Comparison of ENCODE assay signal across 25 cellular contexts in genomic region chr15:66767370-66767769, GRCh38.
A peak's percentile ranks its signal among the peaks of the same experiment; 100 is the strongest.
DNase-seq lines count a peak whose midpoint lies in the region; ATAC-seq and TF ChIP-seq lines count a peak whose summit lies in the region.
"Had no signal": no experiment of that assay in that cellular context is flagged by ENCODE, and none has a peak within 500 bp of the region (broad histone marks: within the 10 kb centered on the region; RNA-seq: fewer than 3 reads in every experiment).

No MANE protein-coding gene starts in this region.

- H3K4me1 ChIP-seq in ACC112 (ENCODE audit: control insufficient read depth, insufficient read depth, low read length, unreplicated experiment) (peaks cover 46% of the 10 kb centered on the region), PC-3 (ENCODE audit: insufficient read depth, low read length) (peaks cover 68% of the 10 kb centered on the region), hepatocyte (ENCODE audit: insufficient read depth) (peaks cover 92% of the 10 kb centered on the region), sigmoid colon (peaks cover 0 to 34% (median 32%) of the 10 kb centered on the region in 4 donors), GM23338 (ENCODE audit: insufficient read depth) (peaks cover 28% of the 10 kb centered on the region)

- ATAC-seq in PC-3 = no peak
- no peak for ATAC-seq in GM23338
- ATAC-seq in GM21717 (IDR thresholded peaks at IDR 0.05; ENCODE audit: unreplicated experiment) = no peak

- H3K4me3 ChIP-seq in ACC112 (ENCODE audit: low read depth, low read length) (no peak overlapping the region), PC-3 (ENCODE audit: low read length) (no peak overlapping the region), hepatocyte (no peak overlapping the region), sigmoid colon (no peak overlapping the region), GM23338 (no peak overlapping the region)
- H3K4me3 ChIP-seq: adrenal gland; BLaER1 treated with 17β-estradiol and CSF1 and Interleukin-3, amounts not matched to agents 10 nM and 100 nM; HAP-1; lung; tibial nerve had no signal

- H3K4me2 ChIP-seq in PC-3 (ENCODE audit: low read length) = peak overlapping the region; percentile 23
- no peak overlapping the region for H3K4me2 ChIP-seq in hepatocyte
- H3K4me2 ChIP-seq in GM23338 = no peak overlapping the region

- CTCF ChIA-PET in PC-3 (lab: Charles Lee) = no interaction called here

- H3K27me3 ChIP-seq in ACC112 (ENCODE audit: insufficient read depth, low read length) = no peaks in the 10 kb centered on the region
- H3K27me3 ChIP-seq in PC-3 (ENCODE audit: low read length) = no peaks in the 10 kb centered on the region
- H3K27me3 ChIP-seq in hepatocyte = no peaks in the 10 kb centered on the region
- H3K27me3 ChIP-seq in sigmoid colon = no peaks in the 10 kb centered on the region
- H3K27me3 ChIP-seq in GM23338 (ENCODE audit: insufficient read depth) = no peaks in the 10 kb centered on the region
- H3K27me3 ChIP-seq: adrenal gland, tibial nerve had no signal

- in situ Hi-C loops in KBM-7 (cut with MboI; ENCODE audit: low pct_unique_long_range_greater_than_20kb, low sequenced_read_pairs) = no loop called here

- H2AFZ ChIP-seq in ACC112 (ENCODE audit: low read length, unreplicated experiment) (no peak overlapping the region), PC-3 (ENCODE audit: low read length) (no peak overlapping the region), hepatocyte (no peak overlapping the region), GM23338 (no peak overlapping the region)

- DNase-seq in PC-3 = no peak
- no peak for DNase-seq in hepatocyte (ENCODE audit: low spot score)
- DNase-seq in sigmoid colon = peak; percentile 32
- no peak for DNase-seq in GM23338 (ENCODE audit: low spot score)
- no peak for DNase-seq in NCI-H1092 (lab: John Stamatoyannopoulos, UW)
- DNase-seq in KBM-7 = no peak
- DNase-seq: activated CD4-positive, alpha-beta T cell treated with anti-CD3 and anti-CD28 coated beads, Interleukin-2, amount 10 ng/mL, durations not matched to agents 24 days and 14 days; activated naive CD4-positive, alpha-beta T cell treated with Interleukin-2 at 50 U/mL for 16 hours; activated T-cell treated with anti-CD3 and anti-CD28 coated beads, Interleukin-2, amount 50 U/mL, for 72 hours; adrenal gland; Caco-2; DMS79 treated with DMSO at 0.1 percent for 48 hours; GF-D8; glutamatergic neuron; NCI-H1417; NCI-H82; T-helper 9 cell had no signal

- no peak overlapping the region for H3K27ac Mint-ChIP-seq in GM23338
- H3K27ac Mint-ChIP-seq: activated CD4-positive, alpha-beta T cell treated with anti-CD3 and anti-CD28 coated beads, Interleukin-2, amount 10 ng/mL, durations not matched to agents 24 days and 14 days; activated T-cell treated with anti-CD3 and anti-CD28 coated beads, Interleukin-2, amount 50 U/mL, for 72 hours; stimulated activated naive CD8-positive, alpha-beta T cell treated with anti-CD3 and anti-CD28 coated beads, Interleukin-15, Interleukin-2, amounts not matched to agents 100 ng/mL and 50 ng/mL, for 24 hours had no signal

- TF ChIP-seq EP300 in sigmoid colon (IDR thresholded peaks at IDR 0.05) = no peak

- BruUV-seq in PC-3 (replicated peaks; lab: Mats Ljungman, UMichigan) = no TSS peak

- H3K36me3 ChIP-seq in ACC112 (ENCODE audit: insufficient read depth, low read length) = no peaks in the 10 kb centered on the region
- no peaks in the 10 kb centered on the region for H3K36me3 ChIP-seq in PC-3 (ENCODE audit: low read depth, low read length)
- H3K36me3 ChIP-seq in hepatocyte (replicated peaks; ENCODE audit: insufficient read depth, low read depth) = no peaks in the 10 kb centered on the region
- H3K36me3 ChIP-seq in sigmoid colon = no peaks in the 10 kb centered on the region
- H3K36me3 ChIP-seq in GM23338 (ENCODE audit: insufficient read depth) = no peaks in the 10 kb centered on the region
- H3K36me3 ChIP-seq: adrenal gland, HAP-1, tibial nerve had no signal

- intact Hi-C loops in PC-3 (cut with micrococcal nuclease) = no loop called here
- intact Hi-C loops in sigmoid colon (cut with DNase I) = no loop called here

- H3K9me2 ChIP-seq in PC-3 (replicated peaks; ENCODE audit: low read length) (no peaks in the 10 kb centered on the region), hepatocyte (replicated peaks; ENCODE audit: insufficient read depth) (no peaks in the 10 kb centered on the region), GM23338 (ENCODE audit: insufficient read depth) (no peaks in the 10 kb centered on the region)

- H3K27me3 Mint-ChIP-seq in GM23338 (ENCODE audit: insufficient read depth, low read depth, poor library complexity) = peaks cover 12% of the 10 kb centered on the region
- H3K27me3 Mint-ChIP-seq: progenitor cell of endocrine pancreas had no signal

- H3K9me3 ChIP-seq in PC-3 (ENCODE audit: low read length) = no peaks in the 10 kb centered on the region
- no peaks in the 10 kb centered on the region for H3K9me3 ChIP-seq in hepatocyte (ENCODE audit: low read depth)
- no peaks in the 10 kb centered on the region for H3K9me3 ChIP-seq in sigmoid colon
- H3K9me3 ChIP-seq: adrenal gland; BLaER1 treated with 17β-estradiol and CSF1 and Interleukin-3, amounts not matched to agents 10 nM and 100 nM; Caco-2; HAP-1; tibial nerve had no signal

- H3K27ac ChIP-seq in ACC112 (ENCODE audit: low read depth, low read length) = peak overlapping the region; percentile 35; the same call in 1 of the 2 replicates
- H3K27ac ChIP-seq in PC-3 (ENCODE audit: low read length) = peak overlapping the region; percentile 44
- peak overlapping the region; percentile 98 for H3K27ac ChIP-seq in hepatocyte
- no peak overlapping the region for H3K27ac ChIP-seq in sigmoid colon
- no peak overlapping the region for H3K27ac ChIP-seq in GM23338 (ENCODE audit: low read depth)
- H3K27ac ChIP-seq: BLaER1 treated with 17β-estradiol and CSF1 and Interleukin-3, amounts not matched to agents 10 nM and 100 nM; tibial nerve had no signal

- H4K20me1 ChIP-seq in PC-3 (ENCODE audit: low read length) (no peaks in the 10 kb centered on the region), hepatocyte (ENCODE audit: insufficient read depth, poor library complexity, severe bottlenecking) (peaks cover 16% of the 10 kb centered on the region), GM23338 (replicated peaks; ENCODE audit: insufficient read depth) (no peaks in the 10 kb centered on the region)

- H3K9ac ChIP-seq in PC-3 (ENCODE audit: low read length) = no peak overlapping the region
- H3K9ac ChIP-seq: BLaER1 treated with 17β-estradiol and CSF1 and Interleukin-3, amounts not matched to agents 10 nM and 100 nM had no signal

- TF ChIP-seq POLR2A in sigmoid colon (IDR thresholded peaks at IDR 0.05) = no peak

- no peaks in the 10 kb centered on the region for H3K36me3 Mint-ChIP-seq in GM23338 (ENCODE audit: low read depth)

- H3K4me3 Mint-ChIP-seq in GM23338 = no peak overlapping the region
- H3K4me3 Mint-ChIP-seq: activated CD4-positive, alpha-beta T cell treated with anti-CD3 and anti-CD28 coated beads, Interleukin-2, amount 10 ng/mL, durations not matched to agents 24 days and 14 days; activated T-cell treated with anti-CD3 and anti-CD28 coated beads, Interleukin-2, amount 50 U/mL, for 72 hours; stimulated activated naive CD8-positive, alpha-beta T cell treated with anti-CD3 and anti-CD28 coated beads, Interleukin-15, Interleukin-2, amounts not matched to agents 100 ng/mL and 50 ng/mL, for 24 hours had no signal

- no peak for TF ChIP-seq CTCF in PC-3 (conservative IDR thresholded peaks at IDR 0.05; ENCODE audit: low read depth, low read length)
- no peak for TF ChIP-seq CTCF in hepatocyte (IDR thresholded peaks at IDR 0.05; ENCODE audit: poor library complexity)
- TF ChIP-seq CTCF in sigmoid colon (IDR thresholded peaks at IDR 0.05) = no peak
- TF ChIP-seq CTCF in GM23338 (conservative IDR thresholded peaks at IDR 0.05; ENCODE audit: low read depth in 2 of 2) = no peak

- H3K79me2 ChIP-seq in ACC112 (ENCODE audit: control insufficient read depth, insufficient read depth, low read length, unreplicated experiment) (peaks cover 24% of the 10 kb centered on the region), PC-3 (ENCODE audit: low read length) (peaks cover 30% of the 10 kb centered on the region), hepatocyte (peaks cover 93% of the 10 kb centered on the region), GM23338 (replicated peaks; ENCODE audit: insufficient read depth) (no peaks in the 10 kb centered on the region)

- H3K4me1 Mint-ChIP-seq in GM23338 = peaks cover 32% of the 10 kb centered on the region

- 95% methylated on average over 4 of the region's 4 CpGs for WGBS in hepatocyte (ENCODE audit: low lambda C conversion rate, missing lambda C conversion rate)
- 98% methylated on average over 4 of the region's 4 CpGs for WGBS in sigmoid colon, 2 donors

- H3F3A ChIP-seq in PC-3 (ENCODE audit: low read length, unreplicated experiment) (no peaks in the 10 kb centered on the region), GM23338 (replicated peaks; ENCODE audit: low read depth) (no peaks in the 10 kb centered on the region)

- H3K9me3 Mint-ChIP-seq in GM23338 = no peaks in the 10 kb centered on the region
- H3K9me3 Mint-ChIP-seq: activated CD4-positive, alpha-beta T cell treated with anti-CD3 and anti-CD28 coated beads, Interleukin-2, amount 10 ng/mL, durations not matched to agents 24 days and 14 days; activated T-cell treated with anti-CD3 and anti-CD28 coated beads, Interleukin-2, amount 50 U/mL, for 72 hours; stimulated activated naive CD8-positive, alpha-beta T cell treated with anti-CD3 and anti-CD28 coated beads, Interleukin-15, Interleukin-2, amounts not matched to agents 100 ng/mL and 50 ng/mL, for 24 hours had no signal

- POLR2A ChIA-PET in PC-3 (lab: Charles Lee; ENCODE audit: unreplicated experiment) = no interaction called here

TF ChIP-seq in GM23338, 12 proteins besides CTCF, POLR2A, EP300 and RAD21 (continues in another document):
- TF ChIP-seq NANOG (IDR thresholded peaks at IDR 0.05; ENCODE audit: borderline replicate concordance) (no peak), CREB1 (CRISPR knock-in tag; IDR thresholded peaks at IDR 0.05; ENCODE audit: low read depth) (no peak), ETS1 (IDR thresholded peaks at IDR 0.05) (no peak), STAT1 (IDR thresholded peaks at IDR 0.05; ENCODE audit: unreplicated experiment) (no peak)

Comparison
In these comparisons a context has a peak if more than half of its experiments do, and no peak if none do; other contexts are left out.
1. H3K27ac ChIP-seq: peak in ACC112 (single experiment), PC-3 (single experiment) and hepatocyte (single experiment); none in sigmoid colon (0 of 4) and GM23338 (single experiment).